In the genomic region with DNA sequence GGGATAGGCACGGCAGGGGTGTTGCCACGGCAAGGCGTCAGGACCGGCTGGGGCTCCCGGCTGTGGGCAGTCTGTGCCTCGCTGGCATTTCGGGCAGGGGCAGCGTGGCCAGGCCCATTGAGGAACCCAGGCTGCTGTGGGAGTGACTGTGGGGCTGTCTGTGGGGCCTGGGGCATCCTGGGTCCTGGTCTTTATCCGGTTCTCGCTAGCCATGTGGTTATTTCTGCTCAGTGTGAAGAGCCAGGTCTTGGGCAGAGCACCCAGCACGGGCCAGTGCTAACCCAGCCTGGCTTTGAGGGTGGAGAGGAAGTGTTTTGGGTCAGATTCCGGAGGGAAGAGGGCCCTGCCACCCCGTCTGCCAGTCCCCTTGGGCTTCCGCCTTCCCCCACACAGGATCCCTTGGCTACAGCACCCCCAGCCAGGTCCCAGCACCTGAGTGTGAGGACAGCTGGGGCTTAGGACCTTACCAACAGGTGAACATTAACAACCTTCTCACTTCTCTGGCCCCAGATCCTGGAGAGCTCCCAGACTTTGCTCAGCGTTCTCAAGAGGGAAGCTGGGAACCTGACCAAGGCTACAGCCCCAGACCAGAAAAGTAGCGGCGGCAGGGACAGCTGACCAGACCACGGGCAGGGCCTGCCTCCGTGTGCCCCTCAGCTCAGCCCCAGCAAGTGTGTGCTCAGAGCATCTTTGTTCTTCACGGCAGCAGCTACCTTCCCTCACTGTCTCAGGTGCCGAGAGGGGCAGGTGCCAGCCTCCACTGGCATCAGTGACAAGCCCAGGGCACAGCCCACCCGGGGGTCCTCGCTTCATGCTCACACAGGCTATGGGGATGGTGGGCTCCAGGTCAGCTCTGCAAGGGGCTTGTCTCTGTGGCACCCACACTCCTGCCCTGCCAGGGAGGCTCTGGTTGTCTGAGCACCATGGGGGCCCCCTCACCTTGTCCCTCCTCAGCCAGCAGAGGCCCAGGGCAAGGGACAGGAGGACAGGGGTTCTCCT, we compare ENCODE assay signal across 8 cellular contexts. TPM values are rescaled to one million over a fixed set of nuclear protein-coding genes. Genes with fewer than 3 reads are reported as not detected.
A peak's percentile ranks its signal among the peaks of the same experiment; 100 is the strongest.
DNase-seq lines count a peak whose midpoint lies in the region; ATAC-seq and TF ChIP-seq lines count a peak whose summit lies in the region.

No MANE protein-coding gene starts in this region.

- TF ChIP-seq CTCF in left ventricle myocardium inferior (IDR thresholded peaks at IDR 0.05; ENCODE audit: borderline replicate concordance) (no peak), brain (conservative IDR thresholded peaks at IDR 0.05) (no peak)

- ATAC-seq in Right ventricle myocardium inferior (no peak), aorta (ENCODE audit: low FRiP score) (no peak), GM19455 (IDR thresholded peaks at IDR 0.05; ENCODE audit: unreplicated experiment) (no peak), GM21447 (IDR thresholded peaks at IDR 0.05; ENCODE audit: unreplicated experiment) (no peak)

- intact Hi-C loops in left ventricle myocardium inferior (cut with micrococcal nuclease) (no loop called here), Right ventricle myocardium inferior (cut with DNase I) (loop anchor here (2.0 to 5.0 kb wide), 5 partner anchors 15 to 75 kb away; a partner anchor contains a TSS), aorta (cut with DNase I) (no loop called here)

- H3K27ac ChIP-seq in left ventricle myocardium inferior (replicated peaks) (peak overlapping the region; percentile 100), mesodermal cell (ENCODE audit: low read depth, low read length, severe bottlenecking) (peak overlapping the region; percentile 94), aorta (ENCODE audit: low read depth in 1 of 2, low read length in 2 of 2) (peak overlapping the region in 1 of 2 donors; percentile 72)

- DNase-seq in left ventricle myocardium inferior: no peak
- no peak for DNase-seq in Right ventricle myocardium inferior (ENCODE audit: missing footprints)
- no peak for DNase-seq in aorta
- DNase-seq in stimulated activated CD4-positive, alpha-beta T cell treated with anti-CD3 and anti-CD28 coated beads, Interleukin-2, amount 100 ng/mL, for 24 hours: no peak

- H3K27me3 Mint-ChIP-seq in brain: no peaks in the 10 kb centered on the region

- peaks cover 42% of the 10 kb centered on the region for H3K4me1 Mint-ChIP-seq in brain

- H3K4me3 ChIP-seq in left ventricle myocardium inferior (peak overlapping the region; percentile 100), mesodermal cell (ENCODE audit: extremely low read depth, insufficient read depth, low read length, poor library complexity, severe bottlenecking) (peak overlapping the region; percentile 91), aorta (ENCODE audit: low read length in 2 of 2) (peak overlapping the region; percentile 49 to 71)

- H3K4me3 Mint-ChIP-seq in brain: peak overlapping the region; percentile 95 to 97 (median 96)

- no peaks in the 10 kb centered on the region for H3K9me3 Mint-ChIP-seq in brain

- H3K27me3 ChIP-seq in left ventricle myocardium inferior (ENCODE audit: low read depth) (no peaks in the 10 kb centered on the region), aorta (ENCODE audit: control insufficient read depth in 1 of 2, insufficient read depth in 2 of 2, low read length in 1 of 2) (no peaks in the 10 kb centered on the region)

- H3K36me3 ChIP-seq in left ventricle myocardium inferior (peaks cover 54% of the 10 kb centered on the region), mesodermal cell (ENCODE audit: control insufficient read depth, insufficient read depth, low read length) (peaks cover 39% of the 10 kb centered on the region), aorta (ENCODE audit: control insufficient read depth in 1 of 2, insufficient read depth in 2 of 2, low read length in 1 of 2) (no peaks in the 10 kb centered on the region)

- peak overlapping the region; percentile 93 to 99 (median 97) for H3K27ac Mint-ChIP-seq in brain

- no peaks in the 10 kb centered on the region for H3K36me3 Mint-ChIP-seq in brain

- H3K9me3 ChIP-seq in left ventricle myocardium inferior (replicated peaks) (no peaks in the 10 kb centered on the region), mesodermal cell (ENCODE audit: control insufficient read depth, low read length) (no peaks in the 10 kb centered on the region), aorta (ENCODE audit: control insufficient read depth, low read length) (no peaks in the 10 kb centered on the region)

- H3K4me1 ChIP-seq in left ventricle myocardium inferior (peaks cover 87% of the 10 kb centered on the region), mesodermal cell (ENCODE audit: control insufficient read depth, insufficient read depth, low read length, poor library complexity, severe bottlenecking) (peaks cover 21% of the 10 kb centered on the region), aorta (ENCODE audit: control insufficient read depth in 1 of 2, insufficient read depth in 2 of 2, low read length in 2 of 2) (no peaks in the 10 kb centered on the region)

- WGBS in mesodermal cell (ENCODE audit: insufficient coverage in 2 of 2), 2 experiments: 54 to 56% methylated on average over 18 to 21 of the region's 23 CpGs
- 26 to 35% methylated on average over 23 of the region's 23 CpGs for WGBS in aorta, 2 donors

RNA-seq across cellular contexts. Expression of a gene that starts 1.1 kb away (rescaled TPM):
- total RNA-seq in left ventricle myocardium inferior (72.3 TPM), Right ventricle myocardium inferior (70.7 TPM), aorta (10 to 100 TPM; 30.5 to 37.4 TPM)
- polyA plus RNA-seq in brain (ENCODE audit: insufficient read depth, low read depth, low replicate concordance) (173 TPM), aorta (10 to 100 TPM; 77.0 to 87.1 TPM)
- 54.3 TPM for polyA plus RNA-seq in mesodermal cell (2013, experiment 1 of 2)
- 48.4 TPM for polyA plus RNA-seq in mesodermal cell (2013, experiment 2 of 2)

RNA-seq across cellular contexts. Expression of a gene that starts 1.2 kb away (rescaled TPM):
- total RNA-seq in left ventricle myocardium inferior: 34.7 TPM
- 35.0 TPM for total RNA-seq in Right ventricle myocardium inferior
- polyA plus RNA-seq in brain (ENCODE audit: insufficient read depth, low read depth, low replicate concordance): 36.9 TPM
- 27.1 TPM for polyA plus RNA-seq in mesodermal cell (2013, experiment 1 of 2)
- 22.2 TPM for polyA plus RNA-seq in mesodermal cell (2013, experiment 2 of 2)
- 10 to 100 TPM; 38.7 to 54.0 TPM for total RNA-seq in aorta
- 10 to 100 TPM; 13.3 to 84.5 TPM for polyA plus RNA-seq in aorta

RNA-seq across cellular contexts. Expression of a gene that starts 10.9 kb away (rescaled TPM):
- 18.0 TPM for total RNA-seq in left ventricle myocardium inferior
- 27.9 TPM for total RNA-seq in Right ventricle myocardium inferior
- 72.3 TPM for polyA plus RNA-seq in brain (ENCODE audit: insufficient read depth, low read depth, low replicate concordance)
- 13.7 TPM for polyA plus RNA-seq in mesodermal cell (2013, experiment 1 of 2)
- polyA plus RNA-seq in mesodermal cell (2013, experiment 2 of 2): 26.8 TPM
- total RNA-seq in aorta: 1 to 10 TPM; 4.3 to 5.9 TPM
- 10 to 100 TPM in 1 of 2 donors, 1 to 10 TPM in 1; 5.5 to 10.8 TPM for polyA plus RNA-seq in aorta

RNA-seq across cellular contexts. Expression of a gene that starts 15.9 kb away (rescaled TPM):
- total RNA-seq in left ventricle myocardium inferior (47.6 TPM), Right ventricle myocardium inferior (44.6 TPM), aorta (10 to 100 TPM; 21.5 to 25.7 TPM)
- polyA plus RNA-seq in brain (ENCODE audit: insufficient read depth, low read depth, low replicate concordance) (55.2 TPM), aorta (10 to 100 TPM; 25.9 to 27.5 TPM)
- polyA plus RNA-seq in mesodermal cell (2013, experiment 1 of 2): 27.0 TPM
- 24.5 TPM for polyA plus RNA-seq in mesodermal cell (2013, experiment 2 of 2)

RNA-seq across cellular contexts. Expression of a gene that starts 15.9 kb away (rescaled TPM):
- 6.5 TPM for total RNA-seq in left ventricle myocardium inferior
- total RNA-seq in Right ventricle myocardium inferior: 5.9 TPM
- 20.7 TPM for polyA plus RNA-seq in brain (ENCODE audit: insufficient read depth, low read depth, low replicate concordance)
- polyA plus RNA-seq in mesodermal cell (2013, experiment 1 of 2): 12.0 TPM
- 11.6 TPM for polyA plus RNA-seq in mesodermal cell (2013, experiment 2 of 2)
- 10 to 100 TPM; 10.0 to 14.2 TPM for total RNA-seq in aorta
- polyA plus RNA-seq in aorta: 10 to 100 TPM in 1 of 2 donors, 1 to 10 TPM in 1; 3.0 to 20.4 TPM
